20 cellular contexts compared by ENCODE assay signal in the genomic region with DNA sequence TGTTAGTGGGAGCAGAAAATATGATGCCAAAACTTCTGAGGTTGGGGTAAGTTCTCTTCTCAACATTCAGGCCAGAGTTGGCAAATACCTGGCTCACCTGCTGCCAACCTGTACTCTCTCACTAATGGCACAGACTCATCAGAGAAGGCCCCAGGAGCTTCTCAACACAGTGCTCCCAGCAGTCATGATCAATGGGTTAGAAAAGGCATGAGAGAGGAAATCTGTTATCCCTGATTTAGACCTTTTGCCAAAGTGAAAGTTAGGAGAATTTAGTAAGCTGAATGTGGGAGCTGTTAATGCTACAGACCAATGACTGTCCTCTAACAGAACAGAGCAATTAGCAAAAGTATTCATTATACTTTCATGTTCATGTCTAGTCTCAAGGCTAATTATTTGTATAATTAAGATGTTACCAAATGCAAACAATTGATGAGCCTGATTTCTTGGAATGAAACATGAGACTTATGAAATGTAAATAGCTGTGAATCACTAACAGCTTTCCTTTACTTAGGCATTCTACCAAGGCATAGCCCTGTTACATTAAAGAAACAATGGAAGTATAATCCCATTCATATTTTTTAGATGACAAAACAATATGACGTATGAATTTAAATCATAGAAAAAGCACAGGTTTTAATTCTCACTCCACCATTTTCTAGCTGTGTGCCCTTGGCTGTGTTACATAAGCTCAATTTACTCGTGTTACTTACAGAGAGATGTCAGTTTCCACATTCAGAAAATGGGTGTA.
DNase-seq lines count a peak whose midpoint lies in the region; ATAC-seq and TF ChIP-seq lines count a peak whose summit lies in the region.
"Had no signal": no experiment of that assay in that cellular context is flagged by ENCODE, and none has a peak within 500 bp of the region (broad histone marks: within the 10 kb centered on the region; RNA-seq: fewer than 3 reads in every experiment).

No MANE protein-coding gene starts in this region.

- no TSS peak for BruUV-seq in Panc1 (replicated peaks; lab: Mats Ljungman, UMichigan)

- H3K9me3 ChIP-seq in Panc1 (ENCODE audit: control insufficient read depth, insufficient read depth, low read depth, low read length) (no peaks in the 10 kb centered on the region), endodermal cell (ENCODE audit: control insufficient read depth, low read length) (no peaks in the 10 kb centered on the region), parathyroid adenoma (ENCODE audit: control insufficient read depth, low read length) (no peaks in the 10 kb centered on the region)
- H3K9me3 ChIP-seq: gastrocnemius medialis, lower lobe of right lung had no signal

- H3K9me3 Mint-ChIP-seq in endodermal cell: no peaks in the 10 kb centered on the region
- H3K9me3 Mint-ChIP-seq: activated B cell treated with CpG ODN at 0.5 μM for 24 hours; naive thymus-derived CD4-positive, alpha-beta T cell; T-helper 1 cell treated with Interleukin-12 subunit alpha and Interleukin-12 subunit beta and Interleukin-4 antibody, amounts not matched to agents 30 μg/mL and 1 μg/mL, for 36 hours had no signal

- no peak for ATAC-seq in Panc1
- ATAC-seq: gastrocnemius medialis; naive thymus-derived CD4-positive, alpha-beta T cell had no signal

- intact Hi-C loops in Panc1 (cut with micrococcal nuclease; ENCODE audit: unreplicated experiment): no loop called here

- in situ Hi-C loops in Panc1 (cut with HindIII; ENCODE audit: low pct_unique_long_range_greater_than_20kb, low sequenced_read_pairs): no loop called here

- no peak overlapping the region for H3K4me2 ChIP-seq in parathyroid adenoma (ENCODE audit: low read length)

- H3K4me1 ChIP-seq in Panc1 (ENCODE audit: control insufficient read depth, insufficient read depth, low read length) (no peaks in the 10 kb centered on the region), endodermal cell (ENCODE audit: control insufficient read depth, insufficient read depth, low read length) (no peaks in the 10 kb centered on the region), parathyroid adenoma (peaks cover 8% of the 10 kb centered on the region)
- H3K4me1 ChIP-seq: gastrocnemius medialis, lower lobe of right lung had no signal

- H3K27me3 Mint-ChIP-seq in endodermal cell (ENCODE audit: insufficient read depth): no peaks in the 10 kb centered on the region

- TF ChIP-seq CTCF in Panc1 (IDR thresholded peaks at IDR 0.05) (no peak), endodermal cell (conservative IDR thresholded peaks at IDR 0.05) (no peak), parathyroid adenoma (IDR thresholded peaks at IDR 0.05) (no peak)

- H3K79me2 ChIP-seq in parathyroid adenoma: no peaks in the 10 kb centered on the region

- peak overlapping the region; percentile 54 for H2AFZ ChIP-seq in parathyroid adenoma

- no peaks in the 10 kb centered on the region for H3K27me3 ChIP-seq in Panc1 (ENCODE audit: control insufficient read depth, insufficient read depth, low read length)
- no peaks in the 10 kb centered on the region for H3K27me3 ChIP-seq in endodermal cell (ENCODE audit: control insufficient read depth, insufficient read depth, low read length, poor library complexity, severe bottlenecking)
- H3K27me3 ChIP-seq in parathyroid adenoma (ENCODE audit: control insufficient read depth, insufficient read depth, low read length): no peaks in the 10 kb centered on the region
- H3K27me3 ChIP-seq: dorsolateral prefrontal cortex, gastrocnemius medialis had no signal

- CTCF ChIA-PET in Panc1 (lab: Charles Lee): interaction anchor here (0.8 kb wide), 1 partner anchor 16 kb away, joined by 3 read pairs; no protein-coding TSS in a partner anchor

- H3K27ac ChIP-seq in Panc1 (ENCODE audit: low read length) (no peak overlapping the region), endodermal cell (ENCODE audit: low read depth, low read length) (no peak overlapping the region), parathyroid adenoma (no peak overlapping the region)
- H3K27ac ChIP-seq: gastrocnemius medialis, lower lobe of right lung had no signal

- no peaks in the 10 kb centered on the region for H3K4me1 Mint-ChIP-seq in endodermal cell
- H3K4me1 Mint-ChIP-seq: activated B cell treated with CpG ODN at 0.5 μM for 24 hours; CD14-positive monocyte; naive thymus-derived CD4-positive, alpha-beta T cell had no signal

- no peaks in the 10 kb centered on the region for H3K36me3 Mint-ChIP-seq in endodermal cell (ENCODE audit: low read depth)
- H3K36me3 Mint-ChIP-seq: CD14-positive monocyte; naive thymus-derived CD4-positive, alpha-beta T cell had no signal

- DNase-seq in HCEC 1CT (peak; percentile 69), Panc1 (ENCODE audit: low read depth, low spot score) (peak; percentile 24), endodermal cell (peak; percentile 31), NCI-H510A treated with DMSO at 0.1 percent for 48 hours (lab: John Stamatoyannopoulos, UW) (no peak), COLO829 (ENCODE audit: low spot score) (no peak), putamen (ENCODE audit: low spot score) (no peak)
- DNase-seq: activated B cell treated with CpG ODN at 0.5 μM for 24 hours; activated effector memory CD4-positive, alpha-beta T cell treated with anti-CD3 and anti-CD28 coated beads, Interleukin-2, amount 50 U/mL, for 16 hours; DND-41; dorsolateral prefrontal cortex; gastrocnemius medialis; lower lobe of right lung; naive thymus-derived CD4-positive, alpha-beta T cell; NCI-H187; NCI-H526; substantia nigra had no signal

- POLR2A ChIA-PET in Panc1 (lab: Charles Lee): no interaction called here

- H3K27ac Mint-ChIP-seq in endodermal cell: no peak overlapping the region
- H3K27ac Mint-ChIP-seq: activated B cell treated with CpG ODN at 0.5 μM for 24 hours; naive thymus-derived CD4-positive, alpha-beta T cell; progenitor cell of endocrine pancreas; T-helper 1 cell treated with Interleukin-12 subunit alpha and Interleukin-12 subunit beta and Interleukin-4 antibody, amounts not matched to agents 30 μg/mL and 1 μg/mL, for 36 hours had no signal

- 89 to 100% methylated on average over 2 of the region's 2 CpGs for WGBS in endodermal cell (ENCODE audit: insufficient coverage in 1 of 2, insufficient read length in 1 of 2), 2 experiments

- H3K4me3 Mint-ChIP-seq in endodermal cell: no peak overlapping the region
- H3K4me3 Mint-ChIP-seq: activated B cell treated with CpG ODN at 0.5 μM for 24 hours; CD14-positive monocyte; naive thymus-derived CD4-positive, alpha-beta T cell; T-helper 1 cell treated with Interleukin-12 subunit alpha and Interleukin-12 subunit beta and Interleukin-4 antibody, amounts not matched to agents 30 μg/mL and 1 μg/mL, for 36 hours had no signal

- peak overlapping the region in 1 of 2 experiments; percentile 5; a peak in 1 of 4 replicates for H3K4me3 ChIP-seq in Panc1 (ENCODE audit: low read depth in 2 of 2, low read length in 2 of 2)
- no peak overlapping the region for H3K4me3 ChIP-seq in endodermal cell (ENCODE audit: low read length)
- H3K4me3 ChIP-seq in parathyroid adenoma (ENCODE audit: low read depth, low read length): no peak overlapping the region
- H3K4me3 ChIP-seq: dorsolateral prefrontal cortex, gastrocnemius medialis, lower lobe of right lung had no signal

- H3K36me3 ChIP-seq in Panc1 (ENCODE audit: control insufficient read depth, insufficient read depth, low read length): no peaks in the 10 kb centered on the region
- H3K36me3 ChIP-seq in endodermal cell (ENCODE audit: control insufficient read depth, insufficient read depth, low read length): no peaks in the 10 kb centered on the region
- H3K36me3 ChIP-seq in parathyroid adenoma (ENCODE audit: control insufficient read depth, insufficient read depth, low read length): no peaks in the 10 kb centered on the region
- H3K36me3 ChIP-seq: gastrocnemius medialis, lower lobe of right lung had no signal

- H3K9ac ChIP-seq in endodermal cell (ENCODE audit: extremely low read depth, low read length, poor library complexity, severe bottlenecking) (no peak overlapping the region), parathyroid adenoma (no peak overlapping the region)

Comparison
In these comparisons a context has a peak if more than half of its experiments do, and no peak if none do; other contexts are left out.
1. DNase-seq: peak in HCEC 1CT (single experiment), Panc1 (single experiment) and endodermal cell (single experiment); none in NCI-H510A treated with DMSO at 0.1 percent for 48 hours (single experiment), COLO829 (single experiment) and putamen (single experiment).